Comparison of ENCODE assay signal across 13 cellular contexts in genomic region chr1:209029737-209030136, GRCh38.
DNase-seq lines count a peak whose midpoint lies in the region; TF ChIP-seq lines count a peak whose summit lies in the region.
"Had no signal": no experiment of that assay in that cellular context is flagged by ENCODE, and none has a peak within 500 bp of the region (broad histone marks: within the 10 kb centered on the region; RNA-seq: fewer than 3 reads in every experiment).

No MANE protein-coding gene starts in this region.

- no peaks in the 10 kb centered on the region for H3K36me3 ChIP-seq in colonic mucosa

- peaks cover 31% of the 10 kb centered on the region for H3K27me3 Mint-ChIP-seq in osteocyte (ENCODE audit: unreplicated experiment)

- H3K27me3 ChIP-seq in colonic mucosa: no peaks in the 10 kb centered on the region

- DNase-seq in ELR (ENCODE audit: low read depth) (peak; percentile 25), NCI-H146 treated with DMSO at 0.1 percent for 48 hours (lab: John Stamatoyannopoulos, UW; ENCODE audit: unreplicated experiment) (peak; percentile 21), colonic mucosa (no peak), osteocyte (ENCODE audit: extremely low spot score, unreplicated experiment) (no peak), activated gamma-delta T cell (lab: John Stamatoyannopoulos, UW) (no peak), GM19240 (ENCODE audit: insufficient read length, low spot score) (no peak), hypothalamus (lab: John Stamatoyannopoulos, UW) (no peak)
- DNase-seq: activated CD4-positive, CD25-positive, alpha-beta regulatory T cell treated with anti-CD3 and anti-CD28 coated beads, Interleukin-2, amount 50 U/mL, for 72 hours; DND-41; kidney; NCI-H187; occipital lobe; stimulated activated naive CD4-positive, alpha-beta T cell had no signal

- H3K9ac ChIP-seq in colonic mucosa (ENCODE audit: low read depth in 2 of 2, low read length in 2 of 2): no peak overlapping the region

- H3K27ac Mint-ChIP-seq in osteocyte (ENCODE audit: unreplicated experiment): no peak overlapping the region

- H3K9me3 ChIP-seq in colonic mucosa: no peaks in the 10 kb centered on the region

- intact Hi-C loops in colonic mucosa (cut with DNase I): no loop called here

- H3K4me1 ChIP-seq in colonic mucosa: no peaks in the 10 kb centered on the region

- H3K36me3 Mint-ChIP-seq in osteocyte (ENCODE audit: unreplicated experiment): no peaks in the 10 kb centered on the region

- peak overlapping the region; percentile 6 for H3K27ac ChIP-seq in colonic mucosa

- TF ChIP-seq CTCF in colonic mucosa (IDR thresholded peaks at IDR 0.05) (no peak), osteocyte (IDR thresholded peaks at IDR 0.05) (peak; percentile 33)

- H3K4me3 Mint-ChIP-seq in osteocyte (ENCODE audit: unreplicated experiment): no peak overlapping the region

- H3K4me3 ChIP-seq in colonic mucosa: no peak overlapping the region

- no peaks in the 10 kb centered on the region for H3K9me3 Mint-ChIP-seq in osteocyte (ENCODE audit: unreplicated experiment)

- H3K4me1 Mint-ChIP-seq in osteocyte (ENCODE audit: unreplicated experiment): no peaks in the 10 kb centered on the region

Comparison
In these comparisons a context has a peak if more than half of its experiments do, and no peak if none do; other contexts are left out.
1. DNase-seq: peak in ELR (single experiment) and NCI-H146 treated with DMSO at 0.1 percent for 48 hours (single experiment); none in colonic mucosa (single experiment), osteocyte (single experiment), activated gamma-delta T cell (single experiment), GM19240 (single experiment) and hypothalamus (0 of 51).